In genomic region chr2:211035548-211036185, GRCh38 we compare ENCODE assay signal across 8 cellular contexts.
A peak's percentile ranks its signal among the peaks of the same experiment; 100 is the strongest.
DNase-seq lines count a peak whose midpoint lies in the region; ATAC-seq and TF ChIP-seq lines count a peak whose summit lies in the region.

No MANE protein-coding gene starts in this region.

- POLR2A ChIA-PET in SK-N-SH (lab: Yijun Ruan, JAX): no interaction called here
- POLR2A ChIA-PET in naive thymus-derived CD8-positive, alpha-beta T cell (lab: Charles Lee): no interaction called here

- H3K4me1 ChIP-seq in SK-N-SH (ENCODE audit: control insufficient read depth in 1 of 2, insufficient read depth in 2 of 2, low read depth in 1 of 2, low read length in 1 of 2): peaks cover 0 to 4% of the 10 kb centered on the region in 2 experiments; a peak in 1 of 4 replicates

- CTCF ChIA-PET in SK-N-SH (lab: Yijun Ruan, JAX): interaction anchor here (0.7 to 1.9 kb wide), 4 partner anchors 9 to 418 kb away, joined by 3 to 10 read pairs (median 4); no protein-coding TSS in a partner anchor

- no peaks in the 10 kb centered on the region for H3K36me3 Mint-ChIP-seq in naive thymus-derived CD8-positive, alpha-beta T cell
- H3K36me3 Mint-ChIP-seq in natural killer cell treated with Interleukin-12 subunit alpha and Interleukin-12 subunit beta and Interleukin-15 and Interleukin-18, amount 100 ng/mL, for 72 hours: no peaks in the 10 kb centered on the region

- no peak overlapping the region for H3K4me3 ChIP-seq in SK-N-SH (ENCODE audit: low read depth in 2 of 2, low read length in 1 of 2)

- H4K20me1 ChIP-seq in SK-N-SH (ENCODE audit: insufficient read depth): no peaks in the 10 kb centered on the region

- no peaks in the 10 kb centered on the region for H3K9me3 ChIP-seq in SK-N-SH

- ATAC-seq in HG03175 (IDR thresholded peaks at IDR 0.05; ENCODE audit: unreplicated experiment) (peak; percentile 68), left colon (peak; percentile 59)
- no peak for ATAC-seq in naive thymus-derived CD8-positive, alpha-beta T cell
- ATAC-seq in natural killer cell treated with Interleukin-12 subunit alpha and Interleukin-12 subunit beta and Interleukin-15 and Interleukin-18, amount 100 ng/mL, for 72 hours: no peak

- no peaks in the 10 kb centered on the region for H3K9me2 ChIP-seq in SK-N-SH

- peaks cover 0 to 2% (median 0%) of the 10 kb centered on the region in 4 donors for H3K4me1 Mint-ChIP-seq in naive thymus-derived CD8-positive, alpha-beta T cell
- H3K4me1 Mint-ChIP-seq in natural killer cell treated with Interleukin-12 subunit alpha and Interleukin-12 subunit beta and Interleukin-15 and Interleukin-18, amount 100 ng/mL, for 72 hours (ENCODE audit: low read depth in 2 of 2): no peaks in the 10 kb centered on the region

- peak; percentile 7 to 44 for DNase-seq in NCI-H526 (lab: John Stamatoyannopoulos, UW)
- no peak for DNase-seq in NCI-H526 treated with DMSO at 0.1 percent for 48 hours (lab: John Stamatoyannopoulos, UW)
- no peak for DNase-seq in SK-N-SH
- no peak for DNase-seq in left colon
- no peak for DNase-seq in T1000 (lab: John Stamatoyannopoulos, UW)
- no peak for DNase-seq in naive thymus-derived CD8-positive, alpha-beta T cell
- DNase-seq in natural killer cell treated with Interleukin-12 subunit alpha and Interleukin-12 subunit beta and Interleukin-15 and Interleukin-18, amount 100 ng/mL, for 72 hours (ENCODE audit: low spot score): no peak

- H3F3A ChIP-seq in SK-N-SH (replicated peaks; ENCODE audit: insufficient read depth): no peaks in the 10 kb centered on the region

- no peak overlapping the region for H3K4me3 Mint-ChIP-seq in naive thymus-derived CD8-positive, alpha-beta T cell
- H3K4me3 Mint-ChIP-seq in natural killer cell treated with Interleukin-12 subunit alpha and Interleukin-12 subunit beta and Interleukin-15 and Interleukin-18, amount 100 ng/mL, for 72 hours: no peak overlapping the region

- WGBS in SK-N-SH (ENCODE audit: low lambda C conversion rate): 52% methylated on average over 4 of the region's 4 CpGs

- H3K27ac Mint-ChIP-seq in naive thymus-derived CD8-positive, alpha-beta T cell: no peak overlapping the region
- H3K27ac Mint-ChIP-seq in natural killer cell treated with Interleukin-12 subunit alpha and Interleukin-12 subunit beta and Interleukin-15 and Interleukin-18, amount 100 ng/mL, for 72 hours: no peak overlapping the region

- no peaks in the 10 kb centered on the region for H3K79me2 ChIP-seq in SK-N-SH (ENCODE audit: insufficient read depth)

- H3K27ac ChIP-seq in SK-N-SH (ENCODE audit: low read depth in 2 of 2, low read length in 1 of 2): no peak overlapping the region

- peak; percentile 76 for TF ChIP-seq CTCF in SK-N-SH (IDR thresholded peaks at IDR 0.05)

- no peaks in the 10 kb centered on the region for H3K27me3 Mint-ChIP-seq in naive thymus-derived CD8-positive, alpha-beta T cell
- H3K27me3 Mint-ChIP-seq in natural killer cell treated with Interleukin-12 subunit alpha and Interleukin-12 subunit beta and Interleukin-15 and Interleukin-18, amount 100 ng/mL, for 72 hours: no peaks in the 10 kb centered on the region

- no peak overlapping the region for H3K9ac ChIP-seq in SK-N-SH

- H3K4me2 ChIP-seq in SK-N-SH: no peak overlapping the region

- peaks cover 0 to 10% (median 2%) of the 10 kb centered on the region in 9 donors for H3K9me3 Mint-ChIP-seq in naive thymus-derived CD8-positive, alpha-beta T cell
- H3K9me3 Mint-ChIP-seq in natural killer cell treated with Interleukin-12 subunit alpha and Interleukin-12 subunit beta and Interleukin-15 and Interleukin-18, amount 100 ng/mL, for 72 hours: peaks cover 7% of the 10 kb centered on the region

- H3K27me3 ChIP-seq in SK-N-SH (ENCODE audit: insufficient read depth): no peaks in the 10 kb centered on the region

- TF ChIP-seq RAD21 in SK-N-SH (IDR thresholded peaks at IDR 0.05; ENCODE audit: low read length): peak; percentile 56

- no peaks in the 10 kb centered on the region for H3K36me3 ChIP-seq in SK-N-SH (replicated peaks in 1 of 2; ENCODE audit: control insufficient read depth in 1 of 2, insufficient read depth in 2 of 2, low read length in 1 of 2)

- intact Hi-C loops in left colon (cut with DNase I, micrococcal nuclease): no loop called here

- TF ChIP-seq EP300 in SK-N-SH (IDR thresholded peaks at IDR 0.05; ENCODE audit: borderline replicate concordance in 1 of 2, low read depth in 1 of 2, low read length in 1 of 2): no peak

- no peak overlapping the region for H2AFZ ChIP-seq in SK-N-SH (ENCODE audit: low read depth)

TF ChIP-seq in SK-N-SH, 30 proteins besides CTCF, POLR2A, EP300 and RAD21:
- TF ChIP-seq MXI1 (IDR thresholded peaks at IDR 0.05; ENCODE audit: low read depth, low read length) (no peak), USF2 (IDR thresholded peaks at IDR 0.05; ENCODE audit: borderline replicate concordance, low read depth, low read length) (no peak), EZH2phosphoT487 (IDR thresholded peaks at IDR 0.05; ENCODE audit: borderline replicate concordance, low read depth) (no peak), SMC3 (IDR thresholded peaks at IDR 0.05; ENCODE audit: low read depth, low read length) (peak; percentile 64)

Comparison
In these comparisons a context has a peak if more than half of its experiments do, and no peak if none do; other contexts are left out.
1. DNase-seq: peak in NCI-H526 (2 of 2); none in NCI-H526 treated with DMSO at 0.1 percent for 48 hours (single experiment), SK-N-SH (single experiment), left colon (0 of 2), T1000 (single experiment), naive thymus-derived CD8-positive, alpha-beta T cell (0 of 10) and natural killer cell treated with Interleukin-12 subunit alpha and Interleukin-12 subunit beta and Interleukin-15 and Interleukin-18, amount 100 ng/mL, for 72 hours (single experiment).
2. ATAC-seq: peak in HG03175 (single experiment) and left colon (single experiment); none in naive thymus-derived CD8-positive, alpha-beta T cell (0 of 2) and natural killer cell treated with Interleukin-12 subunit alpha and Interleukin-12 subunit beta and Interleukin-15 and Interleukin-18, amount 100 ng/mL, for 72 hours (0 of 2).